In the genomic region with DNA sequence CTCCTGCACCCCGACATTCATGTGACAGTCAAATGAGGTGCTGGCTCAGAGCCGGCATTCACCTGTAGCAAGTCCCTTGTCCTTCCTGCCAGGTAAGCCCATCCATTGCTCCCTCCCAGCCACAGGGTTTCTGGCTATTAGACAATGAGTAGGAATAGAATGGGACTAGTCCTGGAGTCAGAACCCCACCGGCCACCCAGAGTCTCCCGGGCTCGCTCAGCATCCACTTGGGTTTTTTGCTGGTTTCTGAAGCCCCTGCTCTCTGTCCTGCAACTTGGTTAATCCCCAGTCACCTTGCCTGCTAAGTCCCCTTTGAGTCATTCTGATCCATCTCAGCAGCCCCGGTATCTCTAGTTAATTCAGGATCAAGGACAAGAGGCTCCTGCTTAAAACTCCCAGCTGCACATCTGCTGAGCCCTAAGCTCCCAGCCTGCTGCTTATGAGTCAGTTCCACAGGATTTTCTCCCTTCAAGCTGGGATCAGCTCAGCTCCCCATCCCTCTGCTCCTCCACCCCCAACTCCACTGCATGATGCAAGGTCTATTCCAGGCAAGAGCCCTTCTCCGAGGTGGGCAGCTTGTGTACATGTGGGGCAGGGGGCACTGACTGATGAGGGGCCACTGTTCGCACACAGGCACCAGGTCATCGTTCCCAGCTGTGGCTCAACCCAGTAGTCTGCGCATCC, we compare ENCODE assay signal across 11 cellular contexts. TPM values are rescaled to one million over a fixed set of nuclear protein-coding genes. Genes with fewer than 3 reads are reported as not detected.
DNase-seq lines count a peak whose midpoint lies in the region; ATAC-seq, FAIRE-seq and TF ChIP-seq lines count a peak whose summit lies in the region.
"Had no signal": no experiment of that assay in that cellular context is flagged by ENCODE, and none has a peak within 500 bp of the region (broad histone marks: within the 10 kb centered on the region; RNA-seq: fewer than 3 reads in every experiment).

No MANE protein-coding gene starts in this region.

- DNase-seq in A673 (ENCODE audit: low spot score) (no peak), HL-60 (ENCODE audit: low read depth in 1 of 2, low spot score in 1 of 2) (no peak), K562 (ENCODE audit: extremely low read depth in 1 of 4, low spot score in 3 of 4) (no peak), kidney tubule cell (ENCODE audit: low spot score) (peak; percentile 63), DMS153 treated with DMSO at 0.1 percent for 48 hours (lab: John Stamatoyannopoulos, UW; ENCODE audit: unreplicated experiment) (no peak), HT-29 (ENCODE audit: low spot score) (no peak), AML-193 (lab: John Stamatoyannopoulos, UW) (no peak)
- DNase-seq: NCI-H146 had no signal

- no peak for TF ChIP-seq EP300 in K562 (IDR thresholded peaks at IDR 0.05; ENCODE audit: low read length)

- TF ChIP-seq CTCF in A673 (conservative IDR thresholded peaks at IDR 0.05; ENCODE audit: low read depth, low read length): no peak
- no peak for TF ChIP-seq CTCF in HL-60 (IDR thresholded peaks at IDR 0.05; ENCODE audit: insufficient read depth, low read length)
- no peak for TF ChIP-seq CTCF in K562 (IDR thresholded peaks at IDR 0.05 in 2 of 3, conservative IDR thresholded peaks at IDR 0.05 in 1 of 3; ENCODE audit: insufficient read depth in 2 of 3, low read depth in 1 of 3, low read length in 3 of 3)

- peak overlapping the region; percentile 59 for H3K27ac ChIP-seq in A673 (ENCODE audit: low read depth, low read length, poor library complexity, severe bottlenecking)
- H3K27ac ChIP-seq in HL-60 (replicated peaks): peak overlapping the region; percentile 92
- H3K27ac ChIP-seq in K562 (ENCODE audit: extremely low read depth, low read depth, low read length): no peak overlapping the region
- H3K27ac ChIP-seq: C4-2B had no signal

- no peak overlapping the region for H3K4me2 ChIP-seq in K562 (ENCODE audit: insufficient read depth, low read length)

- H4K20me1 ChIP-seq in K562 (replicated peaks; ENCODE audit: control insufficient read depth, insufficient read depth, low read length): no peaks in the 10 kb centered on the region

- FAIRE-seq in K562 (lab: Jason Lieb, UNC): no peak

- no peak for TF ChIP-seq POLR2A in K562 (conservative IDR thresholded peaks at IDR 0.05)

- CTCF ChIA-PET in A673 (lab: Charles Lee) (interaction anchor here (1.1 kb wide), 1 partner anchor 23 kb away, joined by 7 read pairs; no protein-coding TSS in a partner anchor), K562 (lab: Yijun Ruan, JAX; ENCODE audit: low intra/inter-chr PET ratio) (no interaction called here)

- POLR2A ChIA-PET in A673 (lab: Charles Lee; ENCODE audit: low non-redundant PET): no interaction called here
- POLR2A ChIA-PET in K562 (lab: Yijun Ruan, JAX): interaction anchor here (0.6 to 2.6 kb wide), 3 partner anchors 9 to 123 kb away, joined by 3 to 8 read pairs (median 3); no protein-coding TSS in a partner anchor

- H3K27me3 ChIP-seq in A673 (replicated peaks; ENCODE audit: insufficient read depth, low read depth, low read length, poor library complexity) (no peaks in the 10 kb centered on the region), HL-60 (ENCODE audit: insufficient read depth, poor library complexity, severe bottlenecking) (no peaks in the 10 kb centered on the region), K562 (ENCODE audit: control insufficient read depth in 2 of 2, insufficient read depth in 2 of 2, low read length in 2 of 2) (peaks cover 9 to 21% of the 10 kb centered on the region in 2 experiments; a peak in 4 of 5 replicates)

- H3K9me1 ChIP-seq in K562 (ENCODE audit: control insufficient read depth, insufficient read depth, low read length): peaks cover 4% of the 10 kb centered on the region

- H3K36me3 ChIP-seq in A673 (ENCODE audit: insufficient read depth, low read length, poor library complexity, severe bottlenecking): peaks cover 26% of the 10 kb centered on the region
- H3K36me3 ChIP-seq in K562 (ENCODE audit: control insufficient read depth, insufficient read depth, low read length): no peaks in the 10 kb centered on the region

- no peak for TF ChIP-seq RAD21 in K562 (CRISPR knock-in tag; conservative IDR thresholded peaks at IDR 0.05 in 1 of 2, IDR thresholded peaks at IDR 0.05 in 1 of 2)

- H3K79me2 ChIP-seq in K562 (ENCODE audit: control insufficient read depth, insufficient read depth, low read length): no peaks in the 10 kb centered on the region

- intact Hi-C loops in A673 (cut with micrococcal nuclease; ENCODE audit: unreplicated experiment): no loop called here
- intact Hi-C loops in K562 (cut with micrococcal nuclease): no loop called here

- in situ Hi-C loops in K562 (cut with MboI): no loop called here

- 47% methylated on average over 10 of the region's 10 CpGs for WGBS in K562 (ENCODE audit: insufficient coverage, low coverage, missing lambda C conversion rate)

- H3K9me3 ChIP-seq in A673 (ENCODE audit: low read depth, low read length, poor library complexity, severe bottlenecking) (no peaks in the 10 kb centered on the region), K562 (replicated peaks; ENCODE audit: control insufficient read depth, insufficient read depth, low read depth, low read length) (no peaks in the 10 kb centered on the region)

- H3K4me1 ChIP-seq in A673 (ENCODE audit: insufficient read depth, low read length, poor library complexity, severe bottlenecking): peaks cover 25% of the 10 kb centered on the region
- H3K4me1 ChIP-seq in K562 (replicated peaks in 1 of 2; ENCODE audit: control insufficient read depth in 2 of 2, insufficient read depth in 2 of 2, low read length in 2 of 2): peaks cover 0 to 28% of the 10 kb centered on the region in 2 experiments; a peak in 4 of 5 replicates

- no peak overlapping the region for H3K9ac ChIP-seq in K562 (ENCODE audit: insufficient read depth in 1 of 2, low read depth in 2 of 2, low read length in 2 of 2)

- no peak overlapping the region for H2AFZ ChIP-seq in K562 (ENCODE audit: low read depth, low read length)

- no peak overlapping the region for H3K4me3 ChIP-seq in A673 (ENCODE audit: low read depth, low read length, poor library complexity, severe bottlenecking)
- no peak overlapping the region for H3K4me3 ChIP-seq in HL-60 (replicated peaks; ENCODE audit: insufficient read depth, low read length)
- no peak overlapping the region for H3K4me3 ChIP-seq in K562

- ATAC-seq in K562 (no peak), GM19351 (IDR thresholded peaks at IDR 0.05; ENCODE audit: unreplicated experiment) (no peak)
- ATAC-seq: naive thymus-derived CD8-positive, alpha-beta T cell had no signal

- BruUV-seq in A673 (replicated peaks; lab: Mats Ljungman, UMichigan) (no TSS peak), K562 (replicated peaks; lab: Mats Ljungman, UMichigan) (no TSS peak)

TF ChIP-seq in K562, 482 proteins besides CTCF, POLR2A, EP300 and RAD21:
- TF ChIP-seq, protein P1, sequence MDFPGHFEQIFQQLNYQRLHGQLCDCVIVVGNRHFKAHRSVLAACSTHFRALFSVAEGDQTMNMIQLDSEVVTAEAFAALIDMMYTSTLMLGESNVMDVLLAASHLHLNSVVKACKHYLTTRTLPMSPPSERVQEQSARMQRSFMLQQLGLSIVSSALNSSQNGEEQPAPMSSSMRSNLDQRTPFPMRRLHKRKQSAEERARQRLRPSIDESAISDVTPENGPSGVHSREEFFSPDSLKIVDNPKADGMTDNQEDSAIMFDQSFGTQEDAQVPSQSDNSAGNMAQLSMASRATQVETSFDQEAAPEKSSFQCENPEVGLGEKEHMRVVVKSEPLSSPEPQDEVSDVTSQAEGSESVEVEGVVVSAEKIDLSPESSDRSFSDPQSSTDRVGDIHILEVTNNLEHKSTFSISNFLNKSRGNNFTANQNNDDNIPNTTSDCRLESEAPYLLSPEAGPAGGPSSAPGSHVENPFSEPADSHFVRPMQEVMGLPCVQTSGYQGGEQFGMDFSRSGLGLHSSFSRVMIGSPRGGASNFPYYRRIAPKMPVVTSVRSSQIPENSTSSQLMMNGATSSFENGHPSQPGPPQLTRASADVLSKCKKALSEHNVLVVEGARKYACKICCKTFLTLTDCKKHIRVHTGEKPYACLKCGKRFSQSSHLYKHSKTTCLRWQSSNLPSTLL (IDR thresholded peaks at IDR 0.05): no peak
- no peak for TF ChIP-seq GTF2E2 (tag; IDR thresholded peaks at IDR 0.05)
- no peak for TF ChIP-seq BACH1 (tag; IDR thresholded peaks at IDR 0.05)
- peak; percentile 74; the same call in 1 of the 2 replicates for TF ChIP-seq ZNF263 (CRISPR knock-in tag; IDR thresholded peaks at IDR 0.05; ENCODE audit: borderline replicate concordance)
- TF ChIP-seq SMAD2 (IDR thresholded peaks at IDR 0.05; ENCODE audit: low read depth, low read length): no peak
- no peak for TF ChIP-seq RNF2 (IDR thresholded peaks at IDR 0.05)
- TF ChIP-seq, protein P2, sequence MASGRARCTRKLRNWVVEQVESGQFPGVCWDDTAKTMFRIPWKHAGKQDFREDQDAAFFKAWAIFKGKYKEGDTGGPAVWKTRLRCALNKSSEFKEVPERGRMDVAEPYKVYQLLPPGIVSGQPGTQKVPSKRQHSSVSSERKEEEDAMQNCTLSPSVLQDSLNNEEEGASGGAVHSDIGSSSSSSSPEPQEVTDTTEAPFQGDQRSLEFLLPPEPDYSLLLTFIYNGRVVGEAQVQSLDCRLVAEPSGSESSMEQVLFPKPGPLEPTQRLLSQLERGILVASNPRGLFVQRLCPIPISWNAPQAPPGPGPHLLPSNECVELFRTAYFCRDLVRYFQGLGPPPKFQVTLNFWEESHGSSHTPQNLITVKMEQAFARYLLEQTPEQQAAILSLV (tag; IDR thresholded peaks at IDR 0.05): no peak

RNA-seq across cellular contexts. Expression of a gene that starts 19.9 kb away (rescaled TPM):
- 94.2 and 100 TPM in 2 replicates for total RNA-seq in A673 (2021)
- 21.2 and 27.1 TPM in 2 replicates for total RNA-seq in K562 (2011; cell fraction: chromatin; rRNA removed; ENCODE audit: low replicate concordance)
- 25.8 and 32.0 TPM in 2 replicates for total RNA-seq in K562 (2011; cell fraction: nucleolus; rRNA removed)
- 25.9 and 39.0 TPM in 2 replicates for total RNA-seq in K562 (2011; cell fraction: nucleoplasm; rRNA removed)
- total RNA-seq in K562 (2014; rRNA removed): 59.1 and 83.0 TPM in 2 replicates
- total RNA-seq in K562 (2014; rRNA removed; fragmentation: Illumina TruSeq; extraction: Trizol): 109 and 125 TPM in 2 replicates
- 98.8 and 100.0 TPM in 2 replicates for total RNA-seq in K562 (2015; rRNA removed; fragmentation: Illumina TruSeq; extraction: Trizol)
- total RNA-seq in K562 (2021): 91.4 and 96.4 TPM in 2 replicates
- 63.6 and 79.0 TPM in 2 replicates for polyA plus RNA-seq in K562 (2011; rRNA removed)
- 45.9 and 48.1 TPM in 2 replicates for polyA plus RNA-seq in K562 (2011; cell fraction: cytosol; rRNA removed)
- 25.2 and 27.4 TPM in 2 replicates for polyA plus RNA-seq in K562 (2011; cell fraction: nucleus; rRNA removed)
- polyA plus RNA-seq in K562 (2012): 77.9 and 112 TPM in 2 replicates
- 92.9 and 114 TPM in 2 replicates for polyA plus RNA-seq in K562 (2014; fragmentation: Illumina TruSeq; extraction: Trizol)
- 100 to 1,000 TPM; 233 to 298 TPM for polyA plus RNA-seq in K562 (2014; fragmentation: Nextera tagmentation; extraction: Ambion mirVana)
- 105 and 127 TPM in 2 replicates for polyA plus RNA-seq in K562 (2014; rRNA removed)
- 31.4 and 34.5 TPM in 2 replicates for polyA minus RNA-seq in K562 (2011; rRNA and poly(A)+ RNA removed)
- polyA minus RNA-seq in K562 (2011; cell fraction: cytosol; rRNA and poly(A)+ RNA removed): 10.7 and 18.7 TPM in 2 replicates
- 17.2 and 32.8 TPM in 2 replicates for polyA minus RNA-seq in K562 (2011; cell fraction: nucleus; rRNA and poly(A)+ RNA removed)
- total RNA-seq in HT-29 (2014; rRNA removed; shearing (Covaris generic)): 39.9 and 52.7 TPM in 2 replicates
